Comparison of ENCODE assay signal across 9 cellular contexts in the genomic region with DNA sequence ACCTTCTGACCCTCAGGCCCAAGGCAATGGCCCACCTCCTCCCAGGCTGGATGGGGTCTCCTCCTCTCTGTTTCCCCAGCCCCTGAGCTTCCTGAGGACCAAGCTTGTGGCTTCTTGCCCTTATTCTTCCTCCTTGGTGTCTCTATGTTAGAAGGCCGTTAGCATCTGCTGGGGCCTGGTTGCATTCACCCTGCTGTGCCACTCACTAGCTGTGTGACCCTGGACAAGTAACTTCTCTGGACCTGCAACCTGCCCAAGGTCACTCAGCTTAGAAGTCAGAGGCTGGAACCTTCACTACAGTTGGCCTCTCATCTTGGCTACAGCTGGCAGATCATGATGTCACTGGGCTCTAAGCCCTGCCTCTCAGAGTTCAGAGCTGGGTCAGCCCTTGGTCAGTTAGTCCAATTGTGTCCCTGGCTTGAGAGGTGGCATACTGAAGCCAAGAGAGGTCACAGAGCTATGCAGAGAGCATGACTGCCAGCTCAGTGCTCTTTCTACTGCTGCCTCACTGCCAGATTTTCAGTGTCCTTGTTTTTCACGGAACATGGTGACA. TPM values are rescaled to one million over a fixed set of nuclear protein-coding genes. Genes with fewer than 3 reads are reported as not detected.
DNase-seq lines count a peak whose midpoint lies in the region; ATAC-seq and TF ChIP-seq lines count a peak whose summit lies in the region.
"Had no signal": no experiment of that assay in that cellular context is flagged by ENCODE, and none has a peak within 500 bp of the region (broad histone marks: within the 10 kb centered on the region; RNA-seq: fewer than 3 reads in every experiment).

No MANE protein-coding gene starts in this region.

- BruUV-seq in HCT116 (replicated peaks; lab: Mats Ljungman, UMichigan) (no TSS peak), A673 (replicated peaks; lab: Mats Ljungman, UMichigan) (no TSS peak)

- peak overlapping the region; percentile 95 for H3K4me2 ChIP-seq in HCT116 (ENCODE audit: low read length)

- no peak for TF ChIP-seq RAD21 in HCT116 (IDR thresholded peaks at IDR 0.05; ENCODE audit: low read depth)

- no peak overlapping the region for H2AFZ ChIP-seq in HCT116 (ENCODE audit: low read depth, low read length, poor library complexity, severe bottlenecking)

- no peak for TF ChIP-seq CTCF in HCT116 (IDR thresholded peaks at IDR 0.05 in 2 of 3, conservative IDR thresholded peaks at IDR 0.05 in 1 of 3; ENCODE audit: borderline replicate concordance in 1 of 3, insufficient read depth in 1 of 3, low read depth in 2 of 3, low read length in 2 of 3)
- TF ChIP-seq CTCF in A673 (conservative IDR thresholded peaks at IDR 0.05; ENCODE audit: low read depth, low read length): no peak

- peak overlapping the region; percentile 88 to 97 (median 94) for H3K27ac Mint-ChIP-seq in immature natural killer cell
- peak overlapping the region; percentile 70 for H3K27ac Mint-ChIP-seq in stimulated activated effector memory CD8-positive, alpha-beta T cell treated with anti-CD3 and anti-CD28 coated beads, Interleukin-12 subunit alpha, Interleukin-12 subunit beta, amount 100 ng/mL, for 72 hours

- peak overlapping the region in 4 of 5 donors; percentile 5 to 61 (median 24) for H3K4me3 Mint-ChIP-seq in immature natural killer cell
- H3K4me3 Mint-ChIP-seq in stimulated activated effector memory CD8-positive, alpha-beta T cell treated with anti-CD3 and anti-CD28 coated beads, Interleukin-12 subunit alpha, Interleukin-12 subunit beta, amount 100 ng/mL, for 72 hours: peak overlapping the region; percentile 52

- H3K27ac ChIP-seq in HCT116 (ENCODE audit: low read depth, low read length) (peak overlapping the region; percentile 96), A673 (ENCODE audit: low read depth, low read length, poor library complexity, severe bottlenecking) (no peak overlapping the region)

- H3K27me3 Mint-ChIP-seq in immature natural killer cell (ENCODE audit: low read depth in 3 of 3): peaks cover 2 to 19% (median 5%) of the 10 kb centered on the region in 3 donors

- H3K36me3 Mint-ChIP-seq in immature natural killer cell: no peaks in the 10 kb centered on the region
- H3K36me3 Mint-ChIP-seq in stimulated activated effector memory CD8-positive, alpha-beta T cell treated with anti-CD3 and anti-CD28 coated beads, Interleukin-12 subunit alpha, Interleukin-12 subunit beta, amount 100 ng/mL, for 72 hours: no peaks in the 10 kb centered on the region

- RAD21 ChIA-PET in HCT116 (lab: Charles Lee; ENCODE audit: low non-redundant PET in 1 of 2, low total read pairs in 2 of 2, uncharacterized antibody in 2 of 2, unreplicated experiment in 2 of 2): interaction anchor here (1.7 to 2.0 kb wide), 2 partner anchors 14 kb away, joined by 4 to 5 read pairs; a partner anchor contains a TSS

- H3K9me3 ChIP-seq in HCT116 (ENCODE audit: control insufficient read depth in 1 of 2, insufficient read depth in 1 of 2, low read depth in 1 of 2, low read length in 2 of 2): no peaks in the 10 kb centered on the region
- no peaks in the 10 kb centered on the region for H3K9me3 ChIP-seq in adipocyte (ENCODE audit: control insufficient read depth, low read length)
- H3K9me3 ChIP-seq in A673 (ENCODE audit: low read depth, low read length, poor library complexity, severe bottlenecking): no peaks in the 10 kb centered on the region

- H3K9me2 ChIP-seq in HCT116 (ENCODE audit: insufficient read depth): no peaks in the 10 kb centered on the region

- no peaks in the 10 kb centered on the region for H3K9me3 Mint-ChIP-seq in immature natural killer cell
- no peaks in the 10 kb centered on the region for H3K9me3 Mint-ChIP-seq in stimulated activated effector memory CD8-positive, alpha-beta T cell treated with anti-CD3 and anti-CD28 coated beads, Interleukin-12 subunit alpha, Interleukin-12 subunit beta, amount 100 ng/mL, for 72 hours

- H3K9ac ChIP-seq in HCT116 (ENCODE audit: low read length) (peak overlapping the region; percentile 91), adipocyte (ENCODE audit: low read length) (peak overlapping the region; percentile 90)

- H3K4me1 Mint-ChIP-seq in immature natural killer cell: peaks cover 51 to 52% of the 10 kb centered on the region in 2 donors
- H3K4me1 Mint-ChIP-seq in stimulated activated effector memory CD8-positive, alpha-beta T cell treated with anti-CD3 and anti-CD28 coated beads, Interleukin-12 subunit alpha, Interleukin-12 subunit beta, amount 100 ng/mL, for 72 hours: peaks cover 71% of the 10 kb centered on the region

- CTCF ChIA-PET in HCT116 (lab: Charles Lee): interaction anchor here (0.9 to 1.4 kb wide), 3 partner anchors 9 to 91 kb away, joined by 4 to 6 read pairs (median 4); no protein-coding TSS in a partner anchor
- CTCF ChIA-PET in A673 (lab: Charles Lee): no interaction called here

- no peak for ATAC-seq in HCT116
- no peak for ATAC-seq in stimulated activated effector memory CD8-positive, alpha-beta T cell treated with anti-CD3 and anti-CD28 coated beads, Interleukin-12 subunit alpha, Interleukin-12 subunit beta, amount 100 ng/mL, for 72 hours
- ATAC-seq in GM21576 (IDR thresholded peaks at IDR 0.05; ENCODE audit: unreplicated experiment): no peak
- no peak for ATAC-seq in HG03139 (IDR thresholded peaks at IDR 0.05; ENCODE audit: unreplicated experiment)

- H3K4me3 ChIP-seq in HCT116 (replicated peaks in 1 of 2; ENCODE audit: low read depth in 1 of 2, low read length in 2 of 2): peak overlapping the region in 1 of 2 experiments; percentile 2; a peak in 2 of 4 replicates
- H3K4me3 ChIP-seq in adipocyte (ENCODE audit: low read length): peak overlapping the region; percentile 92
- H3K4me3 ChIP-seq in A673 (ENCODE audit: low read depth, low read length, poor library complexity, severe bottlenecking): no peak overlapping the region

- no peak for TF ChIP-seq POLR2A in HCT116 (IDR thresholded peaks at IDR 0.05; ENCODE audit: borderline replicate concordance, extremely low read depth, insufficient read depth, insufficient read length)

- peak; percentile 27 for DNase-seq in HCT116 (ENCODE audit: low read depth, low spot score)
- DNase-seq in adipocyte (ENCODE audit: low read depth): peak; percentile 55
- no peak for DNase-seq in immature natural killer cell
- no peak for DNase-seq in stimulated activated effector memory CD8-positive, alpha-beta T cell treated with anti-CD3 and anti-CD28 coated beads, Interleukin-12 subunit alpha, Interleukin-12 subunit beta, amount 100 ng/mL, for 72 hours (ENCODE audit: low spot score in 2 of 2)
- no peak for DNase-seq in activated CD4-positive, CD25-positive, alpha-beta regulatory T cell treated with anti-CD3 and anti-CD28 coated beads, Interleukin-2, amount 50 U/mL, for 72 hours
- no peak for DNase-seq in A673 (ENCODE audit: low spot score)
- DNase-seq: NCI-H146 had no signal

- POLR2A ChIA-PET in HCT116 (lab: Charles Lee): interaction anchor here (1.1 to 16.1 kb wide), 4 partner anchors 13 to 320 kb away, joined by 3 to 344 read pairs (median 3); a partner anchor contains a TSS
- POLR2A ChIA-PET in A673 (lab: Charles Lee; ENCODE audit: low non-redundant PET): no interaction called here

- H3K79me2 ChIP-seq in HCT116 (ENCODE audit: insufficient read depth, low read length): peaks cover 14% of the 10 kb centered on the region

- H3K36me3 ChIP-seq in HCT116 (ENCODE audit: control insufficient read depth in 1 of 2, insufficient read depth in 2 of 2, low read length in 2 of 2) (no peaks in the 10 kb centered on the region), adipocyte (ENCODE audit: control insufficient read depth, insufficient read depth, low read length, severe bottlenecking) (no peaks in the 10 kb centered on the region), A673 (ENCODE audit: insufficient read depth, low read length, poor library complexity, severe bottlenecking) (no peaks in the 10 kb centered on the region)

- no peaks in the 10 kb centered on the region for H3K27me3 ChIP-seq in HCT116 (ENCODE audit: insufficient read depth, low read length)
- H3K27me3 ChIP-seq in adipocyte (replicated peaks; ENCODE audit: control insufficient read depth, insufficient read depth, low read length): no peaks in the 10 kb centered on the region
- H3K27me3 ChIP-seq in A673 (replicated peaks; ENCODE audit: insufficient read depth, low read depth, low read length, poor library complexity): no peaks in the 10 kb centered on the region

- H4K20me1 ChIP-seq in HCT116 (ENCODE audit: insufficient read depth): no peaks in the 10 kb centered on the region

- H3K4me1 ChIP-seq in HCT116 (ENCODE audit: control insufficient read depth in 1 of 2, insufficient read depth in 2 of 2, low read length in 2 of 2): peaks cover 66 to 82% of the 10 kb centered on the region in 2 experiments
- H3K4me1 ChIP-seq in adipocyte (ENCODE audit: control insufficient read depth, insufficient read depth, low read length): peaks cover 55% of the 10 kb centered on the region
- peaks cover 34% of the 10 kb centered on the region for H3K4me1 ChIP-seq in A673 (ENCODE audit: insufficient read depth, low read length, poor library complexity, severe bottlenecking)

- intact Hi-C loops in HCT116 (cut with micrococcal nuclease): no loop called here
- intact Hi-C loops in A673 (cut with micrococcal nuclease; ENCODE audit: unreplicated experiment): no loop called here

TF ChIP-seq in HCT116, 20 proteins besides CTCF, POLR2A, EP300 and RAD21:
- TF ChIP-seq ELF1 (IDR thresholded peaks at IDR 0.05; ENCODE audit: borderline replicate concordance, low read depth) (no peak), SP1 (IDR thresholded peaks at IDR 0.05; ENCODE audit: low read depth) (no peak), EZH2 (IDR thresholded peaks at IDR 0.05) (no peak), EGR1 (IDR thresholded peaks at IDR 0.05; ENCODE audit: low read depth) (no peak), POLR2AphosphoS5 (IDR thresholded peaks at IDR 0.05; ENCODE audit: low read depth, low read length) (no peak), YY1 (IDR thresholded peaks at IDR 0.05; ENCODE audit: extremely low read depth, insufficient replicate concordance, low read depth, low read length) (no peak)

RNA-seq across cellular contexts. Expression of a gene that starts 3.0 kb away (rescaled TPM):
- total RNA-seq in HCT116 (2021; ENCODE audit: unreplicated experiment) (710 TPM), A673 (2021) (81.8 and 218 TPM in 2 replicates)
- polyA plus RNA-seq in HCT116 (2012): 2,621 and 2,940 TPM in 2 replicates
- 100 to 1,000 TPM; 139 to 321 (median 313) TPM for polyA plus RNA-seq in immature natural killer cell

RNA-seq across cellular contexts. Expression of a gene that starts 14.2 kb away (rescaled TPM):
- total RNA-seq in HCT116 (2021; ENCODE audit: unreplicated experiment): 383 TPM
- 1,051 and 1,163 TPM in 2 replicates for polyA plus RNA-seq in HCT116 (2012)
- polyA plus RNA-seq in immature natural killer cell: 1 to 10 TPM in 2 of 3 donors, not detected in 1; 1.4 to 2.5 TPM
- 21.6 and 50.6 TPM in 2 replicates for total RNA-seq in A673 (2021)

RNA-seq across cellular contexts. Expression of a gene that starts 21.1 kb away (rescaled TPM):
- total RNA-seq in HCT116 (2021; ENCODE audit: unreplicated experiment) (0.39 TPM), A673 (2021) (0.49 TPM in 1 of 2 replicates, not detected in the other)
- not detected in 2 replicates for polyA plus RNA-seq in HCT116 (2012)
- polyA plus RNA-seq in immature natural killer cell: not detected

RNA-seq across cellular contexts. Expression of a gene that starts 22.0 kb away (rescaled TPM):
- total RNA-seq in HCT116 (2021; ENCODE audit: unreplicated experiment) (not detected), A673 (2021) (not detected in 2 replicates)
- polyA plus RNA-seq in HCT116 (2012): not detected in 2 replicates
- not detected for polyA plus RNA-seq in immature natural killer cell

RNA-seq across cellular contexts. Expression of a gene that starts 27.1 kb away (rescaled TPM):
- total RNA-seq in HCT116 (2021; ENCODE audit: unreplicated experiment) (not detected), A673 (2021) (not detected in 2 replicates)
- polyA plus RNA-seq in HCT116 (2012): not detected in 2 replicates
- polyA plus RNA-seq in immature natural killer cell: not detected

Comparison
In these comparisons a context has a peak if more than half of its experiments do, and no peak if none do; other contexts are left out.
1. DNase-seq: peak in HCT116 (single experiment) and adipocyte (single experiment); none in immature natural killer cell (0 of 3), stimulated activated effector memory CD8-positive, alpha-beta T cell treated with anti-CD3 and anti-CD28 coated beads, Interleukin-12 subunit alpha, Interleukin-12 subunit beta, amount 100 ng/mL, for 72 hours (0 of 2), activated CD4-positive, CD25-positive, alpha-beta regulatory T cell treated with anti-CD3 and anti-CD28 coated beads, Interleukin-2, amount 50 U/mL, for 72 hours (single experiment) and A673 (single experiment).